In genomic region chr1:77292551-77292950, GRCh38 we compare ENCODE assay signal across 28 cellular contexts. TPM values are rescaled to one million over a fixed set of nuclear protein-coding genes. Genes with fewer than 3 reads are reported as not detected.
"Had no signal": no experiment of that assay in that cellular context is flagged by ENCODE, and none has a peak within 500 bp of the region (broad histone marks: within the 10 kb centered on the region; RNA-seq: fewer than 3 reads in every experiment).

No MANE protein-coding gene starts in this region.

- DNase-seq: heart right ventricle; islet precursor cell; left ventricle myocardium inferior; mesendoderm; naive thymus-derived CD8-positive, alpha-beta T cell; nucleus accumbens; pancreas; posterior cingulate gyrus; retina; right cardiac atrium; small intestine; spleen; stimulated activated CD4-positive, alpha-beta T cell treated with anti-CD3 and anti-CD28 coated beads, Interleukin-1b, Interleukin-23, amount 100 ng/mL, for 48 hours; stimulated activated CD4-positive, alpha-beta T cell treated with anti-CD3 and anti-CD28 coated beads, Interleukin-2, amount 100 ng/mL, for 48 hours; stimulated activated CD4-positive, alpha-beta T cell treated with anti-CD3 and anti-CD28 coated beads, Interleukin-4, amount 100 ng/mL, for 4 hours; stimulated activated CD8-positive, alpha-beta memory T cell treated with anti-CD3 and anti-CD28 coated beads, Interleukin-4, amount 100 ng/mL, for 48 hours; stimulated activated naive CD4-positive, alpha-beta T cell treated with Interleukin-2 at 50 U/mL for 16 hours; tibial artery; trophoblast cell; upper lobe of right lung had no signal

- H3K36me3 ChIP-seq: heart right ventricle, left ventricle myocardium inferior, pancreas, prostate gland, spleen, suprapubic skin, thoracic aorta, upper lobe of right lung had no signal

- H3K27me3 ChIP-seq: spleen, tibial artery, upper lobe of right lung had no signal

- H3K4me1 ChIP-seq: heart right ventricle, left ventricle myocardium inferior, pancreas, prostate gland, spleen, suprapubic skin, tibial artery, upper lobe of right lung had no signal

- H3K9me3 ChIP-seq: heart right ventricle, left ventricle myocardium inferior, pancreas, prostate gland, spleen, suprapubic skin, thoracic aorta, tibial artery, upper lobe of right lung had no signal

- H3K4me2 ChIP-seq: hepatocyte had no signal

- H3K4me3 ChIP-seq: heart right ventricle, hepatocyte, left ventricle myocardium inferior, lung, pancreas, prostate gland, spleen, suprapubic skin, thoracic aorta, tibial artery, upper lobe of right lung had no signal

- H3K79me2 ChIP-seq: hepatocyte had no signal

- H2AFZ ChIP-seq: hepatocyte had no signal

- ATAC-seq: heart right ventricle; naive thymus-derived CD8-positive, alpha-beta T cell; pancreas; right cardiac atrium; sciatic nerve; stimulated activated memory B cell treated with anti-CD40 and anti-IgM and Interleukin-4, amounts not matched to agents 10 μg/mL and 1 μg/mL and 100 μg/mL, for 72 hours; upper lobe of right lung had no signal

RNA-seq across cellular contexts. Expression of gene AK5, which starts 10.7 kb away (rescaled TPM):
- total RNA-seq: hepatocyte, mesothelial cell of epicardium, upper lobe of right lung had no signal
